In genomic region chr12:112418596-112419268, GRCh38 we compare ENCODE assay signal across 8 cellular contexts. TPM values are rescaled to one million over a fixed set of nuclear protein-coding genes. Genes with fewer than 3 reads are reported as not detected.
DNase-seq lines count a peak whose midpoint lies in the region; ATAC-seq and TF ChIP-seq lines count a peak whose summit lies in the region.

PTPN11 (plus strand) TSS chr12:112418947; CDS start chr12:112419112, 165 bp downstream.

- H3K4me3 ChIP-seq in BE2C (ENCODE audit: low read depth, low read length): peak within 1 kb of the TSS; percentile 98
- H3K4me3 ChIP-seq in right lobe of liver: peak within 1 kb of the TSS; percentile 69 to 96 (median 88)

- TF ChIP-seq CTCF in BE2C (IDR thresholded peaks at IDR 0.05; ENCODE audit: low read depth, low read length): peak; percentile 34
- peak; percentile 45 to 57 (median 52) for TF ChIP-seq CTCF in right lobe of liver (IDR thresholded peaks at IDR 0.05)

- WGBS in right lobe of liver (ENCODE audit: insufficient coverage, low coverage, low lambda C conversion rate, missing lambda C conversion rate): 0% methylated on average over 5 of the region's 86 CpGs

- H3K36me3 ChIP-seq in BE2C: no peaks in the 10 kb centered on the region
- H3K36me3 ChIP-seq in right lobe of liver: no peaks in the 10 kb centered on the region

- intact Hi-C loops in right lobe of liver (cut with DNase I): no loop called here

- H3K9me3 ChIP-seq in BE2C (no peaks in the 10 kb centered on the region), right lobe of liver (no peaks in the 10 kb centered on the region)

- peak within 1 kb of the TSS; percentile 93 to 99 (median 99) for H3K27ac ChIP-seq in right lobe of liver

- no peaks in the 10 kb centered on the region for H3K4me1 ChIP-seq in BE2C
- H3K4me1 ChIP-seq in right lobe of liver: peaks cover 0 to 71% (median 21%) of the 10 kb centered on the region in 4 donors

- TF ChIP-seq POLR2A in right lobe of liver (IDR thresholded peaks at IDR 0.05): peak; percentile 94

- DNase-seq in BE2C: peak; percentile 92
- peak; percentile 88 for DNase-seq in NCI-H748 (lab: John Stamatoyannopoulos, UW; ENCODE audit: unreplicated experiment)
- peak; percentile 87 to 88 for DNase-seq in activated CD4-positive, alpha-beta T cell treated with anti-CD3 and anti-CD28 coated beads, Interleukin-2, amount 50 U/mL, for 4 hours
- peak; percentile 43 to 85 for DNase-seq in dermis microvascular lymphatic vessel endothelial cell (ENCODE audit: low read depth in 2 of 2)
- peak; percentile 90 for DNase-seq in right lobe of liver
- DNase-seq in stimulated activated CD4-positive, alpha-beta T cell treated with anti-CD3 and anti-CD28 coated beads, Interleukin-4, amount 100 ng/mL, for 4 hours: peak; percentile 87 to 92

- no peaks in the 10 kb centered on the region for H3K27me3 ChIP-seq in BE2C
- H3K27me3 ChIP-seq in right lobe of liver: no peaks in the 10 kb centered on the region

- peak; percentile 65 for ATAC-seq in GM19043 (IDR thresholded peaks at IDR 0.05; ENCODE audit: low read depth, unreplicated experiment)
- ATAC-seq in HG03342 (IDR thresholded peaks at IDR 0.05; ENCODE audit: unreplicated experiment): peak; percentile 69
- peak; percentile 73 to 82 (median 80) for ATAC-seq in right lobe of liver

RNA-seq across cellular contexts. Expression of gene PTPN11, which starts in this region (rescaled TPM):
- polyA plus RNA-seq in BE2C (2012; ENCODE audit: insufficient read depth, insufficient read length, low read depth): 43.4 TPM
- total RNA-seq in dermis microvascular lymphatic vessel endothelial cell: 60.1 and 60.6 TPM in 2 replicates
- 10 to 100 TPM; 66.4 to 77.7 (median 68.6) TPM for total RNA-seq in right lobe of liver

Comparison
In these comparisons a context has a peak if more than half of its experiments do, and no peak if none do; other contexts are left out.
1. Peak in every context shown above with its lines: DNase-seq, ATAC-seq, H3K4me3 ChIP-seq and H3K27ac ChIP-seq.